Comparison of ENCODE assay signal across 12 cellular contexts in the genomic region with DNA sequence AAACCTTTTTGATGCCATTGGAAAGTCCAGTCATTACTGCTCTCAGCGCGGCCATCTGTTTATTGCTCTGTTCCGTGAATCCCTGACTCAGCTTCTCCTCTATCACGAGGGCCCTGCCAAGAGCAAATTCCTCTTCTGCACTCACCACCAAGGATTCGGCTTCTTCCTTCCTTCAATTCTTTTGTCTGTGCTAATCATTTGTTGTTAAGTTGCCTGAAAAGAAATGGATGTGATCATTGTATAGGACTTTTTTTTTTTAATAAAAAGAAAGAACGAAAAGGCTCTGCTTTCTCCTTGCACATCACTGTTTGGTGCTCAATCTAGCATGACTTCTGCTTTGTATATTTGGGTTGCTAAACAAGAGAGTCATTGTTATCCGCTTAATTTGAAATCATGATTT.
DNase-seq lines count a peak whose midpoint lies in the region; ATAC-seq and TF ChIP-seq lines count a peak whose summit lies in the region.
"Had no signal": no experiment of that assay in that cellular context is flagged by ENCODE, and none has a peak within 500 bp of the region (broad histone marks: within the 10 kb centered on the region; RNA-seq: fewer than 3 reads in every experiment).

No MANE protein-coding gene starts in this region.

- no peaks in the 10 kb centered on the region for H3K27me3 ChIP-seq in body of pancreas
- no peaks in the 10 kb centered on the region for H3K27me3 ChIP-seq in right atrium auricular region

- H3K4me3 ChIP-seq in body of pancreas (no peak overlapping the region), right atrium auricular region (no peak overlapping the region), skeletal muscle cell (ENCODE audit: low read depth, low read length) (no peak overlapping the region)

- intact Hi-C loops in body of pancreas (cut with DNase I), result no loop called here

- WGBS in body of pancreas, 2 donors, result 71 to 77% methylated on average over 7 of the region's 7 CpGs

- ATAC-seq in body of pancreas (no peak), HG03342 (IDR thresholded peaks at IDR 0.05; ENCODE audit: unreplicated experiment) (no peak)

- no peak for TF ChIP-seq POLR2A in body of pancreas (IDR thresholded peaks at IDR 0.05)

- H3K9me3 ChIP-seq in body of pancreas, result no peaks in the 10 kb centered on the region
- peaks cover 0 to 9% of the 10 kb centered on the region in 2 donors for H3K9me3 ChIP-seq in right atrium auricular region
- H3K9me3 ChIP-seq: Caco-2 had no signal

- no peak for TF ChIP-seq CTCF in body of pancreas (IDR thresholded peaks at IDR 0.05)
- no peak for TF ChIP-seq CTCF in right atrium auricular region (IDR thresholded peaks at IDR 0.05)

- DNase-seq in EL, result peak; percentile 77
- peak in 3 of 4 donors; percentile 14 to 48 (median 24) for DNase-seq in body of pancreas
- no peak for DNase-seq in right atrium auricular region (ENCODE audit: low spot score)
- DNase-seq in skeletal muscle cell (ENCODE audit: low read depth), result peak; percentile 74
- DNase-seq in AML-193 (lab: John Stamatoyannopoulos, UW), result no peak
- no peak for DNase-seq in NK-92 treated with Interleukin-12 subunit alpha and Interleukin-12 subunit beta, amount 100 ng/mL, for 24 hours (lab: John Stamatoyannopoulos, UW)
- no peak for DNase-seq in NCI-H345 treated with DMSO at 0.1 percent for 48 hours (lab: John Stamatoyannopoulos, UW; ENCODE audit: unreplicated experiment)
- DNase-seq: activated naive CD4-positive, alpha-beta T cell treated with anti-CD3 and anti-CD28 coated beads for 36 hours; Caco-2; H7; NCI-H1436 treated with DMSO at 0.1 percent for 48 hours had no signal

- H3K36me3 ChIP-seq in body of pancreas (replicated peaks in 1 of 2; ENCODE audit: insufficient read depth in 1 of 2, low read depth in 2 of 2) (no peaks in the 10 kb centered on the region), right atrium auricular region (no peaks in the 10 kb centered on the region)

- H3K4me1 ChIP-seq in body of pancreas (peaks cover 6% of the 10 kb centered on the region), right atrium auricular region (peaks cover 0 to 24% of the 10 kb centered on the region in 2 donors)
- H3K4me1 ChIP-seq: Caco-2 had no signal

- H3K27ac ChIP-seq in body of pancreas (no peak overlapping the region), right atrium auricular region (peak overlapping the region; percentile 24 to 32)

Comparison
In these comparisons a context has a peak if more than half of its experiments do, and no peak if none do; other contexts are left out.
1. DNase-seq: peak in EL (single experiment), body of pancreas (3 of 4) and skeletal muscle cell (single experiment); none in right atrium auricular region (single experiment), AML-193 (0 of 2), NK-92 treated with Interleukin-12 subunit alpha and Interleukin-12 subunit beta, amount 100 ng/mL, for 24 hours (single experiment) and NCI-H345 treated with DMSO at 0.1 percent for 48 hours (single experiment).
2. H3K27ac ChIP-seq: peak in right atrium auricular region (2 of 2); none in body of pancreas (0 of 4).